Comparison of ENCODE assay signal across 8 cellular contexts in the genomic region with DNA sequence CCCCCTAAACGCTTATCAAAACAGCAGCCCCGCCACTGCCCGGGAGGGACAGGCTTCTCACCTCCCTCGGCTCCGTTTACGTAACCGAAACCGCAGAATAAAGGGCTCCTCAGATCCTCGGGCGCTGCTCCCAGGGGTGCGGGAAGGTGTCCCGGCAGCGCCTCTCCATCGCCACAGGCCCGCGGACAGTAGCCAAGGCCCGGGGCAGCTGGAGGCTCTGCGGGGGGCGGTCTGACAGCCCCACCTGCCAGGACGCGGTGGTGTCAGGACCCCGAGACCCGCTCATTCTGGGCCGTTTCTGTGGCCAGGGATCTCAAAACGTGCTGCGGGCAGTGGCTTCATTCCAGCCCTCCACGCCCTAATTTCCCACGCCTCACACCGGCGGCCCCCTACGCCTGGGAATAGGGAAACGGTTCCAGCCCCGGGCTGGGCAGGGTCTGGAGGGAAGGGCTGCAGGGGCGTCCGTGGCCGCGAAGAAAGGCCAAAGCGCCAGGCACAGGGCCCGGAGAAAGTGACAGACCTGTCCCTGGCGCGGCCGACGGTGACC. TPM values are rescaled to one million over a fixed set of nuclear protein-coding genes. Genes with fewer than 3 reads are reported as not detected.
DNase-seq lines count a peak whose midpoint lies in the region; ATAC-seq, FAIRE-seq and TF ChIP-seq lines count a peak whose summit lies in the region.
"Not testable (repeated sequence)": the region's sequence is repeated elsewhere in the genome, so short reads cannot be mapped to it uniquely, and the experiment has no call there.

No MANE protein-coding gene starts in this region.

- TF ChIP-seq EP300 in K562 (IDR thresholded peaks at IDR 0.05; ENCODE audit: low read length): not testable (repeated sequence)

- not testable (repeated sequence) for H3K9me3 ChIP-seq in Loucy (ENCODE audit: insufficient read depth, low read depth, low read length); K562 (replicated peaks; ENCODE audit: control insufficient read depth, insufficient read depth, low read depth, low read length); mucosa of descending colon

- not testable (repeated sequence) for H3K4me1 ChIP-seq in Loucy (ENCODE audit: insufficient read depth, low read length, poor library complexity, severe bottlenecking); mucosa of descending colon (ENCODE audit: low read depth)
- H3K4me1 ChIP-seq in K562 (replicated peaks in 1 of 2; ENCODE audit: control insufficient read depth in 2 of 2, insufficient read depth in 2 of 2, low read length in 2 of 2): peaks cover 4 to 24% of the 10 kb centered on the region in 2 experiments; a peak in 2 of 5 replicates

- H3K4me3 ChIP-seq in Loucy (ENCODE audit: low read length, poor library complexity, severe bottlenecking): peak overlapping the region; percentile 62
- peak overlapping the region; percentile 34 for H3K4me3 ChIP-seq in K562
- H3K4me3 ChIP-seq in mucosa of descending colon: peak overlapping the region; percentile 22

- H3K4me2 ChIP-seq in Loucy (ENCODE audit: low read depth, low read length, poor library complexity, severe bottlenecking) (peak overlapping the region; percentile 79), K562 (ENCODE audit: insufficient read depth, low read length) (peak overlapping the region; percentile 51)

- TF ChIP-seq POLR2A in K562 (conservative IDR thresholded peaks at IDR 0.05): not testable (repeated sequence)

- not testable (repeated sequence) for TF ChIP-seq RAD21 in K562 (CRISPR knock-in tag; conservative IDR thresholded peaks at IDR 0.05 in 1 of 2, IDR thresholded peaks at IDR 0.05 in 1 of 2)

- WGBS in K562 (ENCODE audit: insufficient coverage, low coverage, missing lambda C conversion rate): under 1% methylated on average over 43 of the region's 43 CpGs

- POLR2A ChIA-PET in K562 (lab: Yijun Ruan, JAX): not testable (repeated sequence)

- DNase-seq in CD14-positive monocyte (ENCODE audit: low spot score); T-helper 2 cell treated with Interferon-gamma antibody and Interleukin-4, amounts not matched to agents 5 μg/mL and 100 μg/mL, for 36 hours (ENCODE audit: low spot score): not testable (repeated sequence)
- DNase-seq in K562 (ENCODE audit: extremely low read depth in 1 of 4, low spot score in 3 of 4): peak; percentile 14 to 29 (median 19)
- peak; percentile 57 for DNase-seq in Right ventricle myocardium inferior (ENCODE audit: missing footprints)
- DNase-seq in mucosa of descending colon: peak; percentile 57 to 62 (median 62)

- ATAC-seq in GM21619 (IDR thresholded peaks at IDR 0.05; ENCODE audit: unreplicated experiment): peak; percentile 2
- peak; percentile 53 for ATAC-seq in K562
- ATAC-seq in Right ventricle myocardium inferior: peak; percentile 12
- peak; percentile 23 for ATAC-seq in mucosa of descending colon
- ATAC-seq in stimulated activated memory B cell treated with anti-CD40 and anti-IgM and Interleukin-4, amounts not matched to agents 10 μg/mL and 1 μg/mL and 100 μg/mL, for 72 hours: not testable (repeated sequence)

- in situ Hi-C loops in K562 (cut with MboI): not testable (repeated sequence)

- TF ChIP-seq CTCF in CD14-positive monocyte (IDR thresholded peaks at IDR 0.05); Loucy (conservative IDR thresholded peaks at IDR 0.05; ENCODE audit: low read length); K562 (IDR thresholded peaks at IDR 0.05 in 2 of 3, conservative IDR thresholded peaks at IDR 0.05 in 1 of 3; ENCODE audit: insufficient read depth in 2 of 3, low read depth in 1 of 3, low read length in 3 of 3); mucosa of descending colon (IDR thresholded peaks at IDR 0.05): not testable (repeated sequence)

- H3K4me3 Mint-ChIP-seq in CD14-positive monocyte: peak overlapping the region; percentile 24 to 55
- H3K4me3 Mint-ChIP-seq in T-helper 2 cell treated with Interferon-gamma antibody and Interleukin-4, amounts not matched to agents 5 μg/mL and 100 μg/mL, for 36 hours: peak overlapping the region; percentile 40
- peak overlapping the region; percentile 65 for H3K4me3 Mint-ChIP-seq in stimulated activated memory B cell treated with anti-CD40 and anti-IgM and Interleukin-4, amounts not matched to agents 10 μg/mL and 1 μg/mL and 100 μg/mL, for 72 hours

- H3K36me3 ChIP-seq in Loucy (ENCODE audit: insufficient read depth, low read length); K562 (ENCODE audit: control insufficient read depth, insufficient read depth, low read length); mucosa of descending colon (ENCODE audit: low read depth): not testable (repeated sequence)

- peaks cover 14 to 36% (median 19%) of the 10 kb centered on the region in 3 donors for H3K27me3 Mint-ChIP-seq in CD14-positive monocyte (ENCODE audit: low read depth in 3 of 3)
- H3K27me3 Mint-ChIP-seq in T-helper 2 cell treated with Interferon-gamma antibody and Interleukin-4, amounts not matched to agents 5 μg/mL and 100 μg/mL, for 36 hours (ENCODE audit: low read depth): not testable (repeated sequence)
- H3K27me3 Mint-ChIP-seq in stimulated activated memory B cell treated with anti-CD40 and anti-IgM and Interleukin-4, amounts not matched to agents 10 μg/mL and 1 μg/mL and 100 μg/mL, for 72 hours: peaks cover 36% of the 10 kb centered on the region

- H3K27ac Mint-ChIP-seq in CD14-positive monocyte; T-helper 2 cell treated with Interferon-gamma antibody and Interleukin-4, amounts not matched to agents 5 μg/mL and 100 μg/mL, for 36 hours; stimulated activated memory B cell treated with anti-CD40 and anti-IgM and Interleukin-4, amounts not matched to agents 10 μg/mL and 1 μg/mL and 100 μg/mL, for 72 hours: not testable (repeated sequence)

- H3F3A ChIP-seq in Loucy (ENCODE audit: low read depth): not testable (repeated sequence)

- H3K4me1 Mint-ChIP-seq in CD14-positive monocyte; T-helper 2 cell treated with Interferon-gamma antibody and Interleukin-4, amounts not matched to agents 5 μg/mL and 100 μg/mL, for 36 hours (ENCODE audit: low read depth); stimulated activated memory B cell treated with anti-CD40 and anti-IgM and Interleukin-4, amounts not matched to agents 10 μg/mL and 1 μg/mL and 100 μg/mL, for 72 hours: not testable (repeated sequence)

- not testable (repeated sequence) for H3K9ac ChIP-seq in Loucy (ENCODE audit: low read depth, low read length, poor library complexity, severe bottlenecking)
- peak overlapping the region in 1 of 2 experiments; percentile 68; a peak in 2 of 4 replicates for H3K9ac ChIP-seq in K562 (ENCODE audit: insufficient read depth in 1 of 2, low read depth in 2 of 2, low read length in 2 of 2)

- H3K36me3 Mint-ChIP-seq in CD14-positive monocyte; T-helper 2 cell treated with Interferon-gamma antibody and Interleukin-4, amounts not matched to agents 5 μg/mL and 100 μg/mL, for 36 hours (ENCODE audit: low read depth); stimulated activated memory B cell treated with anti-CD40 and anti-IgM and Interleukin-4, amounts not matched to agents 10 μg/mL and 1 μg/mL and 100 μg/mL, for 72 hours: not testable (repeated sequence)

- H3K9me2 ChIP-seq in Loucy (replicated peaks; ENCODE audit: low read depth, low read length): not testable (repeated sequence)

- not testable (repeated sequence) for H4K20me1 ChIP-seq in Loucy (ENCODE audit: insufficient read depth, low read length, poor library complexity, severe bottlenecking); K562 (replicated peaks; ENCODE audit: control insufficient read depth, insufficient read depth, low read length)

- not testable (repeated sequence) for H3K27ac ChIP-seq in K562 (ENCODE audit: extremely low read depth, low read depth, low read length)

- intact Hi-C loops in CD14-positive monocyte (cut with micrococcal nuclease); K562 (cut with micrococcal nuclease); mucosa of descending colon (cut with DNase I, micrococcal nuclease): not testable (repeated sequence)
- intact Hi-C loops in Right ventricle myocardium inferior (cut with DNase I): loop anchor here (2.0 kb wide), 1 partner anchor 25 kb away; no protein-coding TSS in a partner anchor

- CTCF ChIA-PET in K562 (lab: Yijun Ruan, JAX; ENCODE audit: low intra/inter-chr PET ratio): not testable (repeated sequence)

- H3K9me1 ChIP-seq in K562 (ENCODE audit: control insufficient read depth, insufficient read depth, low read length): not testable (repeated sequence)

- H3K27me3 ChIP-seq in Loucy (ENCODE audit: insufficient read depth, low read length, poor library complexity, severe bottlenecking): not testable (repeated sequence)
- H3K27me3 ChIP-seq in K562 (ENCODE audit: control insufficient read depth in 2 of 2, insufficient read depth in 2 of 2, low read length in 2 of 2): peaks cover 6 to 19% of the 10 kb centered on the region in 2 experiments; a peak in 4 of 5 replicates

- BruUV-seq in K562 (replicated peaks; lab: Mats Ljungman, UMichigan): not testable (repeated sequence)

- H3K79me2 ChIP-seq in Loucy (ENCODE audit: insufficient read depth, low read length); K562 (ENCODE audit: control insufficient read depth, insufficient read depth, low read length): not testable (repeated sequence)

- H3K9me3 Mint-ChIP-seq in CD14-positive monocyte; T-helper 2 cell treated with Interferon-gamma antibody and Interleukin-4, amounts not matched to agents 5 μg/mL and 100 μg/mL, for 36 hours; stimulated activated memory B cell treated with anti-CD40 and anti-IgM and Interleukin-4, amounts not matched to agents 10 μg/mL and 1 μg/mL and 100 μg/mL, for 72 hours: not testable (repeated sequence)

- H2AFZ ChIP-seq in Loucy (ENCODE audit: low read length): peak overlapping the region; percentile 23; the same call in 1 of the 2 replicates
- H2AFZ ChIP-seq in K562 (ENCODE audit: low read depth, low read length): peak overlapping the region; percentile 81; the same call in 1 of the 2 replicates

- FAIRE-seq in K562 (lab: Jason Lieb, UNC): not testable (repeated sequence)

RNA-seq across cellular contexts. Expression of a gene that starts 0.6 kb away (rescaled TPM):
- not detected for polyA plus RNA-seq in CD14-positive monocyte
- total RNA-seq in K562 (2011; cell fraction: chromatin; rRNA removed; ENCODE audit: low replicate concordance): 0.90 TPM in 1 of 2 replicates, not detected in the other
- total RNA-seq in K562 (2011; cell fraction: nucleolus; rRNA removed): 0.26 TPM in 1 of 2 replicates, not detected in the other
- total RNA-seq in K562 (2011; cell fraction: nucleoplasm; rRNA removed): not detected in 2 replicates
- 0.12 and 0.23 TPM in 2 replicates for total RNA-seq in K562 (2014; rRNA removed)
- 0.15 and 0.22 TPM in 2 replicates for total RNA-seq in K562 (2014; rRNA removed; fragmentation: Illumina TruSeq; extraction: Trizol)
- 0.30 TPM in 1 of 2 replicates, not detected in the other for total RNA-seq in K562 (2015; rRNA removed; fragmentation: Illumina TruSeq; extraction: Trizol)
- total RNA-seq in K562 (2021): 0.16 TPM in 1 of 2 replicates, not detected in the other
- 0.08 and 0.21 TPM in 2 replicates for polyA plus RNA-seq in K562 (2011; rRNA removed)
- polyA plus RNA-seq in K562 (2011; cell fraction: cytosol; rRNA removed): not detected in 2 replicates
- polyA plus RNA-seq in K562 (2011; cell fraction: nucleus; rRNA removed): 0.46 and 1.5 TPM in 2 replicates
- polyA plus RNA-seq in K562 (2012): 0.14 and 0.47 TPM in 2 replicates
- polyA plus RNA-seq in K562 (2014; fragmentation: Illumina TruSeq; extraction: Trizol): 0.08 and 0.15 TPM in 2 replicates
- under 1 TPM in 1 of 2 experiments, not detected in 1; 0.03 TPM for polyA plus RNA-seq in K562 (2014; fragmentation: Nextera tagmentation; extraction: Ambion mirVana)
- polyA plus RNA-seq in K562 (2014; rRNA removed): 0.07 TPM in 1 of 2 replicates, not detected in the other
- polyA minus RNA-seq in K562 (2011; rRNA and poly(A)+ RNA removed): not detected in 2 replicates
- not detected in 2 replicates for polyA minus RNA-seq in K562 (2011; cell fraction: cytosol; rRNA and poly(A)+ RNA removed)
- 0.22 and 0.54 TPM in 2 replicates for polyA minus RNA-seq in K562 (2011; cell fraction: nucleus; rRNA and poly(A)+ RNA removed)
- 14.7 TPM for total RNA-seq in Right ventricle myocardium inferior
- total RNA-seq in mucosa of descending colon: 1 to 10 TPM in 2 of 3 donors, under 1 TPM in 1; 0.41 to 6.4 (median 4.6) TPM
